ENCODE assay signal across 15 cellular contexts in genomic region chr11:65310215-65310614, GRCh38. TPM values are rescaled to one million over a fixed set of nuclear protein-coding genes. Genes with fewer than 3 reads are reported as not detected.
DNase-seq lines count a peak whose midpoint lies in the region; ATAC-seq and TF ChIP-seq lines count a peak whose summit lies in the region.
"Had no signal": no experiment of that assay in that cellular context is flagged by ENCODE, and none has a peak within 500 bp of the region (broad histone marks: within the 10 kb centered on the region; RNA-seq: fewer than 3 reads in every experiment).

No MANE protein-coding gene starts in this region.

- peaks cover 20% of the 10 kb centered on the region for H3K79me2 ChIP-seq in GM23248 (ENCODE audit: insufficient read depth)

- TF ChIP-seq CTCF in MCF 10A (IDR thresholded peaks at IDR 0.05; ENCODE audit: unreplicated experiment): no peak
- TF ChIP-seq CTCF in breast epithelium (IDR thresholded peaks at IDR 0.05): no peak
- TF ChIP-seq CTCF in choroid plexus epithelial cell (conservative IDR thresholded peaks at IDR 0.05; ENCODE audit: low read depth, low read length): no peak
- no peak for TF ChIP-seq CTCF in progenitor cell of endocrine pancreas (IDR thresholded peaks at IDR 0.05; ENCODE audit: unreplicated experiment)

- H4K91ac ChIP-seq in mesenchymal stem cell (ENCODE audit: low read length): peak overlapping the region; percentile 12

- no peak overlapping the region for H3K14ac ChIP-seq in mesenchymal stem cell (ENCODE audit: low read length in 2 of 2)

- H4K8ac ChIP-seq in mesenchymal stem cell (ENCODE audit: low read length): no peak overlapping the region

- no peak overlapping the region for H2AK5ac ChIP-seq in mesenchymal stem cell (ENCODE audit: low read length, severe bottlenecking)

- no peak overlapping the region for H3K4me3 ChIP-seq in breast epithelium
- H3K4me3 ChIP-seq in choroid plexus epithelial cell (ENCODE audit: low read depth, low read length): no peak overlapping the region
- H3K4me3 ChIP-seq in mesenchymal stem cell (ENCODE audit: insufficient read depth in 1 of 2, low read depth in 1 of 2, low read length in 2 of 2): peak overlapping the region in 1 of 2 experiments; percentile 99
- no peak overlapping the region for H3K4me3 ChIP-seq in GM23248
- H3K4me3 ChIP-seq: left lung, smooth muscle cell, suprapubic skin had no signal

- no peak overlapping the region for H3K18ac ChIP-seq in mesenchymal stem cell (ENCODE audit: low read depth in 1 of 2, low read length in 2 of 2)

- CTCF ChIA-PET in MCF 10A (lab: Yijun Ruan, JAX): interaction anchor here (1.3 to 13.1 kb wide), 3 partner anchors 18 to 34 kb away, joined by 3 to 335 read pairs (median 273); partner anchors contain the start of gene DPF2

- no peak for TF ChIP-seq POLR2A in breast epithelium (IDR thresholded peaks at IDR 0.05)

- BruUV-seq in MCF 10A (replicated peaks; lab: Mats Ljungman, UMichigan): no TSS peak

- no peaks in the 10 kb centered on the region for H3K9me3 ChIP-seq in breast epithelium
- no peaks in the 10 kb centered on the region for H3K9me3 ChIP-seq in mesenchymal stem cell (ENCODE audit: control insufficient read depth, low read length)
- no peaks in the 10 kb centered on the region for H3K9me3 ChIP-seq in GM23248 (ENCODE audit: low read depth)
- H3K9me3 ChIP-seq: left lung, suprapubic skin had no signal

- H2AFZ ChIP-seq in mesenchymal stem cell (ENCODE audit: low read depth, low read length): no peak overlapping the region
- H2AFZ ChIP-seq in GM23248: no peak overlapping the region

- H2BK120ac ChIP-seq in mesenchymal stem cell (ENCODE audit: low read depth, low read length): no peak overlapping the region

- H3K9ac ChIP-seq in mesenchymal stem cell (ENCODE audit: low read length): peak overlapping the region; percentile 82
- no peak overlapping the region for H3K9ac ChIP-seq in GM23248

- DNase-seq in MCF 10A (ENCODE audit: unreplicated experiment) (peak; percentile 69), breast epithelium (ENCODE audit: low spot score in 2 of 2) (no peak), choroid plexus epithelial cell (ENCODE audit: low read depth) (peak; percentile 43), mesenchymal stem cell (no peak), progenitor cell of endocrine pancreas (ENCODE audit: low spot score, unreplicated experiment) (no peak), GM23248 (no peak)
- DNase-seq in effector CD8-positive, alpha-beta T cell (lab: John Stamatoyannopoulos, UW): no peak
- DNase-seq: PC-3 had no signal

- POLR2A ChIA-PET in MCF 10A (lab: Yijun Ruan, JAX): interaction anchor here (1.1 to 2.6 kb wide), 7 partner anchors 15 to 188 kb away, joined by 3 to 17 read pairs (median 6); partner anchors contain the start of genes DPF2, FAU, MRPL49 and POLA2

- H3F3A ChIP-seq in GM23248 (ENCODE audit: insufficient read depth): peaks cover 14% of the 10 kb centered on the region; the same call in 1 of the 2 replicates

- intact Hi-C loops in MCF 10A (cut with micrococcal nuclease) (no loop called here), breast epithelium (cut with DNase I; ENCODE audit: low total_unique reads) (no loop called here)

- 92% methylated on average over 10 of the region's 10 CpGs for WGBS in mesenchymal stem cell
- WGBS in GM23248 (ENCODE audit: low coverage in 1 of 2, low lambda C conversion rate in 2 of 2, missing lambda C conversion rate in 2 of 2), 2 experiments: 80 to 84% methylated on average over 10 of the region's 10 CpGs

- H3K36me3 ChIP-seq in breast epithelium (no peaks in the 10 kb centered on the region), mesenchymal stem cell (ENCODE audit: control insufficient read depth in 1 of 2, insufficient read depth in 2 of 2, low read depth in 1 of 2, low read length in 2 of 2) (peaks cover 0 to 23% of the 10 kb centered on the region in 2 experiments), GM23248 (ENCODE audit: low read depth) (no peaks in the 10 kb centered on the region)
- H3K36me3 ChIP-seq: left lung, suprapubic skin had no signal

- no peaks in the 10 kb centered on the region for H3K36me3 Mint-ChIP-seq in MCF 10A (ENCODE audit: insufficient read depth, unreplicated experiment)
- H3K36me3 Mint-ChIP-seq in progenitor cell of endocrine pancreas (ENCODE audit: insufficient read depth): peaks cover 1% of the 10 kb centered on the region
- H3K36me3 Mint-ChIP-seq: activated naive CD8-positive, alpha-beta T cell had no signal

- H3K23ac ChIP-seq in mesenchymal stem cell (ENCODE audit: low read length in 2 of 2): no peak overlapping the region

- H3K4me1 ChIP-seq in breast epithelium (peaks cover 0 to 3% of the 10 kb centered on the region in 2 donors), mesenchymal stem cell (ENCODE audit: control insufficient read depth, insufficient read depth, low read depth, low read length) (peaks cover 22% of the 10 kb centered on the region), GM23248 (ENCODE audit: insufficient read depth) (peaks cover 13% of the 10 kb centered on the region)

- no peak overlapping the region for H2BK12ac ChIP-seq in mesenchymal stem cell (ENCODE audit: low read length in 2 of 2)

- H3K27me3 ChIP-seq in breast epithelium (no peaks in the 10 kb centered on the region), mesenchymal stem cell (ENCODE audit: control insufficient read depth in 1 of 2, insufficient read depth in 1 of 2, low read length in 2 of 2) (no peaks in the 10 kb centered on the region), GM23248 (replicated peaks; ENCODE audit: insufficient read depth) (no peaks in the 10 kb centered on the region)
- H3K27me3 ChIP-seq: suprapubic skin had no signal

- H3K27ac ChIP-seq in breast epithelium (peak overlapping the region in 1 of 2 donors; percentile 58), mesenchymal stem cell (ENCODE audit: low read length, poor library complexity, severe bottlenecking) (no peak overlapping the region), GM23248 (no peak overlapping the region)
- H3K27ac ChIP-seq: suprapubic skin had no signal

- ATAC-seq in HG03571 (IDR thresholded peaks at IDR 0.05; ENCODE audit: unreplicated experiment): no peak
- ATAC-seq: esophagus mucosa, left lung, PC-3 had no signal

- H3K4me3 Mint-ChIP-seq in MCF 10A (ENCODE audit: unreplicated experiment) (no peak overlapping the region), progenitor cell of endocrine pancreas (ENCODE audit: low read depth) (no peak overlapping the region)
- H3K4me3 Mint-ChIP-seq: activated naive CD8-positive, alpha-beta T cell had no signal

- peaks cover 37% of the 10 kb centered on the region for H3K4me1 Mint-ChIP-seq in MCF 10A (ENCODE audit: insufficient read depth, unreplicated experiment)
- peaks cover 18% of the 10 kb centered on the region for H3K4me1 Mint-ChIP-seq in progenitor cell of endocrine pancreas (ENCODE audit: low read depth)

- H3K9me3 Mint-ChIP-seq in MCF 10A (ENCODE audit: unreplicated experiment) (no peaks in the 10 kb centered on the region), progenitor cell of endocrine pancreas (ENCODE audit: low read depth) (no peaks in the 10 kb centered on the region)
- H3K9me3 Mint-ChIP-seq: nephron had no signal

- no peaks in the 10 kb centered on the region for H3K27me3 Mint-ChIP-seq in MCF 10A (ENCODE audit: insufficient read depth, unreplicated experiment)
- H3K27me3 Mint-ChIP-seq in progenitor cell of endocrine pancreas: peaks cover 32% of the 10 kb centered on the region
- H3K27me3 Mint-ChIP-seq: activated naive CD8-positive, alpha-beta T cell had no signal

- in situ Hi-C loops in GM23248 (cut with MboI): no loop called here

- H3K79me1 ChIP-seq in mesenchymal stem cell (replicated peaks; ENCODE audit: low read length, poor library complexity, severe bottlenecking): peaks cover 3% of the 10 kb centered on the region

- no peak overlapping the region for H3K4me2 ChIP-seq in mesenchymal stem cell (ENCODE audit: low read length, poor library complexity, severe bottlenecking)
- H3K4me2 ChIP-seq in GM23248 (ENCODE audit: unreplicated experiment): no peak overlapping the region
- H3K4me2 ChIP-seq: smooth muscle cell had no signal

- no peaks in the 10 kb centered on the region for H4K20me1 ChIP-seq in GM23248 (ENCODE audit: insufficient read depth)

- H2BK15ac ChIP-seq in mesenchymal stem cell (ENCODE audit: low read depth, poor library complexity, severe bottlenecking): no peak overlapping the region

- H3K27ac Mint-ChIP-seq in MCF 10A (ENCODE audit: low read depth, unreplicated experiment): no peak overlapping the region
- H3K27ac Mint-ChIP-seq in progenitor cell of endocrine pancreas: no peak overlapping the region
- H3K27ac Mint-ChIP-seq: activated naive CD8-positive, alpha-beta T cell; nephron had no signal

- H2BK5ac ChIP-seq in mesenchymal stem cell (ENCODE audit: low read depth, low read length, poor library complexity, severe bottlenecking): no peak overlapping the region

- H3K9me2 ChIP-seq in GM23248 (ENCODE audit: insufficient read depth): no peaks in the 10 kb centered on the region

- H3K4ac ChIP-seq in mesenchymal stem cell (ENCODE audit: low read depth in 1 of 2, low read length in 2 of 2): no peak overlapping the region

RNA-seq across cellular contexts. Expression of gene CDC42EP2, which starts 4.5 kb away (rescaled TPM):
- total RNA-seq in MCF 10A (2022): 24.5 and 35.0 TPM in 2 replicates
- total RNA-seq in breast epithelium: 10 to 100 TPM; 11.3 to 20.8 (median 13.4) TPM
- 22.3 TPM for polyA plus RNA-seq in mesenchymal stem cell (2013, experiment 1 of 2)
- 21.3 TPM for polyA plus RNA-seq in mesenchymal stem cell (2013, experiment 2 of 2)
- 5.3 and 5.9 TPM in 2 replicates for total RNA-seq in progenitor cell of endocrine pancreas
- 32.1 and 32.6 TPM in 2 replicates for total RNA-seq in GM23248 (2014; rRNA removed; shearing (Covaris generic))
- 37.9 and 40.3 TPM in 2 replicates for polyA plus RNA-seq in GM23248 (2016; fragmentation: Nextera tagmentation; extraction: Ambion mirVana)

RNA-seq across cellular contexts. Expression of gene DPF2, which starts 23.4 kb away (rescaled TPM):
- total RNA-seq in MCF 10A (2022) (83.9 and 86.6 TPM in 2 replicates), breast epithelium (10 to 100 TPM; 30.7 to 44.8 (median 39.7) TPM), progenitor cell of endocrine pancreas (81.9 and 96.5 TPM in 2 replicates)
- 52.4 TPM for polyA plus RNA-seq in mesenchymal stem cell (2013, experiment 1 of 2)
- 46.0 TPM for polyA plus RNA-seq in mesenchymal stem cell (2013, experiment 2 of 2)
- total RNA-seq in GM23248 (2014; rRNA removed; shearing (Covaris generic)): 27.7 and 30.0 TPM in 2 replicates
- 51.2 and 54.1 TPM in 2 replicates for polyA plus RNA-seq in GM23248 (2016; fragmentation: Nextera tagmentation; extraction: Ambion mirVana)

RNA-seq across cellular contexts. Expression of gene TIGD3, which starts 44.3 kb away (rescaled TPM):
- 0.14 TPM in 1 of 2 replicates, not detected in the other for total RNA-seq in MCF 10A (2022)
- total RNA-seq in breast epithelium: 1 to 10 TPM in 1 of 3 donors, under 1 TPM in 1, not detected in 1; 0.29 to 1.3 TPM
- polyA plus RNA-seq in mesenchymal stem cell (2013, experiment 1 of 2): 0.06 TPM
- 0.05 TPM for polyA plus RNA-seq in mesenchymal stem cell (2013, experiment 2 of 2)
- total RNA-seq in progenitor cell of endocrine pancreas: 3.0 and 3.8 TPM in 2 replicates
- total RNA-seq in GM23248 (2014; rRNA removed; shearing (Covaris generic)): not detected in 2 replicates
- not detected in 2 replicates for polyA plus RNA-seq in GM23248 (2016; fragmentation: Nextera tagmentation; extraction: Ambion mirVana)
- polyA plus RNA-seq: smooth muscle cell had no signal

RNA-seq across cellular contexts. Expression of gene POLA2, which starts 48.5 kb away (rescaled TPM):
- total RNA-seq in MCF 10A (2022): 8.8 and 10.3 TPM in 2 replicates
- total RNA-seq in breast epithelium: 10 to 100 TPM in 2 of 3 donors, 1 to 10 TPM in 1; 6.4 to 17.9 (median 13.8) TPM
- 2.6 TPM for polyA plus RNA-seq in mesenchymal stem cell (2013, experiment 1 of 2)
- 3.4 TPM for polyA plus RNA-seq in mesenchymal stem cell (2013, experiment 2 of 2)
- 24.4 and 27.4 TPM in 2 replicates for total RNA-seq in progenitor cell of endocrine pancreas
- total RNA-seq in GM23248 (2014; rRNA removed; shearing (Covaris generic)): 6.7 and 8.6 TPM in 2 replicates
- 8.7 and 8.9 TPM in 2 replicates for polyA plus RNA-seq in GM23248 (2016; fragmentation: Nextera tagmentation; extraction: Ambion mirVana)

Comparison
In these comparisons a context has a peak if more than half of its experiments do, and no peak if none do; other contexts are left out.
1. DNase-seq: peak in MCF 10A (single experiment) and choroid plexus epithelial cell (single experiment); none in breast epithelium (0 of 2), mesenchymal stem cell (single experiment), progenitor cell of endocrine pancreas (single experiment), GM23248 (single experiment) and effector CD8-positive, alpha-beta T cell (single experiment).